27 cellular contexts compared by ENCODE assay signal in genomic region chr22:49589811-49590210, GRCh38.
"Had no signal": no experiment of that assay in that cellular context is flagged by ENCODE, and none has a peak within 500 bp of the region (broad histone marks: within the 10 kb centered on the region; RNA-seq: fewer than 3 reads in every experiment).

No MANE protein-coding gene starts in this region.

- H3K4me3 ChIP-seq: breast epithelium, esophagus muscularis mucosa, heart left ventricle, left lung, lung, mucosa of descending colon, ovary, right lobe of liver, skin epidermis, suprapubic skin, tibial artery had no signal

- H3K27ac ChIP-seq: breast epithelium, esophagus muscularis mucosa, foreskin keratinocyte, heart left ventricle, left lung, ovary, right lobe of liver, skin epidermis, suprapubic skin, tibial artery, VCaP had no signal

- H3K36me3 ChIP-seq: breast epithelium, esophagus muscularis mucosa, heart left ventricle, left lung, ovary, right lobe of liver, suprapubic skin, tibial artery had no signal

- DNase-seq: activated CD4-positive, alpha-beta memory T cell treated with anti-CD3 and anti-CD28 coated beads for 36 hours; activated CD4-positive, alpha-beta T cell treated with anti-CD3 and anti-CD28 coated beads, Interleukin-2, amount 10 ng/mL, durations not matched to agents 24 days and 14 days; activated CD4-positive, CD25-positive, alpha-beta regulatory T cell treated with anti-CD3 and anti-CD28 coated beads, Interleukin-2, amount 50 U/mL, for 72 hours; activated naive CD4-positive, alpha-beta T cell treated with Interleukin-2 at 50 U/mL for 16 hours; activated T-cell treated with anti-CD3 and anti-CD28 coated beads, Interleukin-2, amount 50 U/mL, for 1 hour; amygdala; central memory CD4-positive, alpha-beta T cell; foreskin keratinocyte; hypothalamus; immature natural killer cell; kidney glomerular epithelial cell; mesendoderm; ovary; stimulated activated CD4-positive, alpha-beta T cell treated with anti-CD3 and anti-CD28 coated beads, Interleukin-12 subunit alpha, Interleukin-12 subunit beta, amount 100 ng/mL, for 4 hours; stimulated activated CD4-positive, alpha-beta T cell treated with anti-CD3 and anti-CD28 coated beads, Interleukin-4, amount 100 ng/mL, for 1 hour had no signal

- ATAC-seq: activated T-helper 17 cell treated with anti-CD3 and anti-CD28 coated beads, Interleukin-2, amount 50 U/mL, for 72 hours; foreskin keratinocyte; heart left ventricle; left lung; mucosa of descending colon; right lobe of liver had no signal

- H3K9me3 ChIP-seq: left lung, mucosa of descending colon, ovary, right lobe of liver, suprapubic skin had no signal

- H3K4me1 ChIP-seq: breast epithelium, foreskin keratinocyte, right lobe of liver, suprapubic skin, tibial artery had no signal

- H3K27me3 ChIP-seq: foreskin keratinocyte, heart left ventricle, left lung, ovary, right lobe of liver had no signal
